ENCODE assay signal across 18 cellular contexts in genomic region chr3:130529816-130530215, GRCh38. TPM values are rescaled to one million over a fixed set of nuclear protein-coding genes. Genes with fewer than 3 reads are reported as not detected.
A peak's percentile ranks its signal among the peaks of the same experiment; 100 is the strongest.
DNase-seq lines count a peak whose midpoint lies in the region; ATAC-seq and TF ChIP-seq lines count a peak whose summit lies in the region.
"Had no signal": no experiment of that assay in that cellular context is flagged by ENCODE, and none has a peak within 500 bp of the region (broad histone marks: within the 10 kb centered on the region; RNA-seq: fewer than 3 reads in every experiment).

No MANE protein-coding gene starts in this region.

- no peak overlapping the region for H3K27ac Mint-ChIP-seq in CD14-positive monocyte
- H3K27ac Mint-ChIP-seq: dendritic cell treated with granulocyte-macrophage colony-stimulating factor and Interleukin-4, amounts not matched to agents 40 ng/mL and 50 ng/mL, for 4 days; HFFc6; natural killer cell treated with Interleukin-12 subunit alpha and Interleukin-12 subunit beta and Interleukin-15 and Interleukin-18, amount 100 ng/mL, for 72 hours had no signal

- H3K36me3 Mint-ChIP-seq in CD14-positive monocyte: no peaks in the 10 kb centered on the region
- H3K36me3 Mint-ChIP-seq: activated naive CD8-positive, alpha-beta T cell; natural killer cell treated with Interleukin-12 subunit alpha and Interleukin-12 subunit beta and Interleukin-15 and Interleukin-18, amount 100 ng/mL, for 72 hours had no signal

- intact Hi-C loops in CD14-positive monocyte (cut with micrococcal nuclease): loop anchor here in 1 of 2 donors (10.0 kb wide), 1 partner anchor 255 kb away; no protein-coding TSS in a partner anchor

- H3K9me3 Mint-ChIP-seq in CD14-positive monocyte: peaks cover 0 to 2% (median 0%) of the 10 kb centered on the region in 7 donors
- H3K9me3 Mint-ChIP-seq: dendritic cell treated with granulocyte-macrophage colony-stimulating factor and Interleukin-4, amounts not matched to agents 40 ng/mL and 50 ng/mL, for 4 days had no signal

- ATAC-seq in GM19351 (IDR thresholded peaks at IDR 0.05; ENCODE audit: unreplicated experiment): peak; percentile 57
- ATAC-seq: natural killer cell treated with Interleukin-12 subunit alpha and Interleukin-12 subunit beta and Interleukin-15 and Interleukin-18, amount 100 ng/mL, for 72 hours; upper lobe of right lung had no signal

- peak; percentile 79 for DNase-seq in DMS53 (lab: John Stamatoyannopoulos, UW)
- peak; percentile 85 for DNase-seq in NCI-H526 treated with DMSO at 0.1 percent for 48 hours (lab: John Stamatoyannopoulos, UW)
- peak; percentile 11 for DNase-seq in iPS-NIHi11 (ENCODE audit: low spot score)
- no peak for DNase-seq in CD14-positive monocyte (ENCODE audit: low spot score)
- DNase-seq in NCI-H1048 (lab: John Stamatoyannopoulos, UW): no peak
- DNase-seq in glomerular visceral epithelial cell (ENCODE audit: extremely low spot score): no peak
- DNase-seq: activated CD4-positive, CD25-positive, alpha-beta regulatory T cell; GF-D8; HFFc6; hypothalamus; NCI-H1092 treated with DMSO at 0.1 percent for 48 hours; NCI-H2171 treated with DMSO at 0.1 percent for 48 hours; T-helper 9 cell; upper lobe of right lung had no signal

- no peaks in the 10 kb centered on the region for H3K4me1 Mint-ChIP-seq in CD14-positive monocyte

- TF ChIP-seq CTCF in CD14-positive monocyte (IDR thresholded peaks at IDR 0.05): no peak

- no peak overlapping the region for H3K4me3 Mint-ChIP-seq in CD14-positive monocyte
- H3K4me3 Mint-ChIP-seq: activated naive CD8-positive, alpha-beta T cell; dendritic cell treated with granulocyte-macrophage colony-stimulating factor and Interleukin-4, amounts not matched to agents 40 ng/mL and 50 ng/mL, for 4 days; HFFc6; natural killer cell treated with Interleukin-12 subunit alpha and Interleukin-12 subunit beta and Interleukin-15 and Interleukin-18, amount 100 ng/mL, for 72 hours had no signal

- H3K27me3 Mint-ChIP-seq in CD14-positive monocyte (ENCODE audit: low read depth in 3 of 3): peaks cover 0 to 1% (median under 1%) of the 10 kb centered on the region in 3 donors

RNA-seq across cellular contexts. Expression of gene COL6A6, which starts 12.8 kb away (rescaled TPM):
- not detected for polyA plus RNA-seq in CD14-positive monocyte

Comparison
In these comparisons a context has a peak if more than half of its experiments do, and no peak if none do; other contexts are left out.
1. DNase-seq: peak in DMS53 (single experiment), NCI-H526 treated with DMSO at 0.1 percent for 48 hours (single experiment) and iPS-NIHi11 (single experiment); none in CD14-positive monocyte (single experiment), NCI-H1048 (single experiment) and glomerular visceral epithelial cell (single experiment).